12 cellular contexts compared by ENCODE assay signal in genomic region chr14:72503696-72504368, GRCh38.
DNase-seq lines count a peak whose midpoint lies in the region; ATAC-seq, FAIRE-seq and TF ChIP-seq lines count a peak whose summit lies in the region.
"Had no signal": no experiment of that assay in that cellular context is flagged by ENCODE, and none has a peak within 500 bp of the region (broad histone marks: within the 10 kb centered on the region; RNA-seq: fewer than 3 reads in every experiment).

No MANE protein-coding gene starts in this region.

- ATAC-seq in HG03457 (IDR thresholded peaks at IDR 0.05; ENCODE audit: unreplicated experiment) (no peak), GM19397 (IDR thresholded peaks at IDR 0.05; ENCODE audit: unreplicated experiment) (no peak), GM18502 (IDR thresholded peaks at IDR 0.05; ENCODE audit: poor library complexity, unreplicated experiment) (no peak)

- no peak for TF ChIP-seq EP300 in Ishikawa (IDR thresholded peaks at IDR 0.05; ENCODE audit: borderline replicate concordance)

- DNase-seq in EL = peak; percentile 59
- DNase-seq in bronchial epithelial cell (ENCODE audit: low read depth) = peak; percentile 48
- peak; percentile 63 for DNase-seq in kidney tubule cell (ENCODE audit: low spot score)
- no peak for DNase-seq in NCI-H1105 (lab: John Stamatoyannopoulos, UW)
- DNase-seq: AML-193, Calu3, GDM1, SHP77 treated with DMSO at 0.1 percent for 48 hours had no signal

- H3K27me3 ChIP-seq in bronchial epithelial cell (ENCODE audit: control insufficient read depth, insufficient read depth, low read length) = no peaks in the 10 kb centered on the region

- no peak for TF ChIP-seq RAD21 in Ishikawa (IDR thresholded peaks at IDR 0.05; ENCODE audit: low read depth)

- H3K36me3 ChIP-seq in bronchial epithelial cell (ENCODE audit: control insufficient read depth, insufficient read depth, low read length) = no peaks in the 10 kb centered on the region

- H3K4me3 ChIP-seq in bronchial epithelial cell (ENCODE audit: low read depth, low read length) = no peak overlapping the region

- TF ChIP-seq CTCF in bronchial epithelial cell (IDR thresholded peaks at IDR 0.05; ENCODE audit: insufficient read depth, low read length, severe bottlenecking) = no peak

- FAIRE-seq in bronchial epithelial cell (lab: Jason Lieb, UNC) = no peak

TF ChIP-seq in Ishikawa, 13 proteins besides CTCF, POLR2A, EP300 and RAD21:
- TF ChIP-seq TEAD4 (IDR thresholded peaks at IDR 0.05) (0 out of 2 replicates have a peak, but pooled peaks have one; percentile 18), YY1 (IDR thresholded peaks at IDR 0.05; ENCODE audit: low read depth) (no peak), TCF12 (IDR thresholded peaks at IDR 0.05; ENCODE audit: low read depth) (no peak)
- TF ChIP-seq, protein P1, sequence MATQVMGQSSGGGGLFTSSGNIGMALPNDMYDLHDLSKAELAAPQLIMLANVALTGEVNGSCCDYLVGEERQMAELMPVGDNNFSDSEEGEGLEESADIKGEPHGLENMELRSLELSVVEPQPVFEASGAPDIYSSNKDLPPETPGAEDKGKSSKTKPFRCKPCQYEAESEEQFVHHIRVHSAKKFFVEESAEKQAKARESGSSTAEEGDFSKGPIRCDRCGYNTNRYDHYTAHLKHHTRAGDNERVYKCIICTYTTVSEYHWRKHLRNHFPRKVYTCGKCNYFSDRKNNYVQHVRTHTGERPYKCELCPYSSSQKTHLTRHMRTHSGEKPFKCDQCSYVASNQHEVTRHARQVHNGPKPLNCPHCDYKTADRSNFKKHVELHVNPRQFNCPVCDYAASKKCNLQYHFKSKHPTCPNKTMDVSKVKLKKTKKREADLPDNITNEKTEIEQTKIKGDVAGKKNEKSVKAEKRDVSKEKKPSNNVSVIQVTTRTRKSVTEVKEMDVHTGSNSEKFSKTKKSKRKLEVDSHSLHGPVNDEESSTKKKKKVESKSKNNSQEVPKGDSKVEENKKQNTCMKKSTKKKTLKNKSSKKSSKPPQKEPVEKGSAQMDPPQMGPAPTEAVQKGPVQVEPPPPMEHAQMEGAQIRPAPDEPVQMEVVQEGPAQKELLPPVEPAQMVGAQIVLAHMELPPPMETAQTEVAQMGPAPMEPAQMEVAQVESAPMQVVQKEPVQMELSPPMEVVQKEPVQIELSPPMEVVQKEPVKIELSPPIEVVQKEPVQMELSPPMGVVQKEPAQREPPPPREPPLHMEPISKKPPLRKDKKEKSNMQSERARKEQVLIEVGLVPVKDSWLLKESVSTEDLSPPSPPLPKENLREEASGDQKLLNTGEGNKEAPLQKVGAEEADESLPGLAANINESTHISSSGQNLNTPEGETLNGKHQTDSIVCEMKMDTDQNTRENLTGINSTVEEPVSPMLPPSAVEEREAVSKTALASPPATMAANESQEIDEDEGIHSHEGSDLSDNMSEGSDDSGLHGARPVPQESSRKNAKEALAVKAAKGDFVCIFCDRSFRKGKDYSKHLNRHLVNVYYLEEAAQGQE (IDR thresholded peaks at IDR 0.05; ENCODE audit: low read depth) = no peak
